Comparison of ENCODE assay signal across 5 cellular contexts in genomic region chr13:109940637-109941036, GRCh38.
"Had no signal": no experiment of that assay in that cellular context is flagged by ENCODE, and none has a peak within 500 bp of the region (broad histone marks: within the 10 kb centered on the region; RNA-seq: fewer than 3 reads in every experiment).

No MANE protein-coding gene starts in this region.

- DNase-seq: H9, HCEC 1CT, IMR-90 had no signal

- H3K4me3 ChIP-seq: GM23338, K562 had no signal

- H3K4me1 Mint-ChIP-seq: GM23338, H9 had no signal

- ATAC-seq: GM23338, K562 had no signal

- H3K27ac Mint-ChIP-seq: GM23338, H9 had no signal

- H3K4me2 ChIP-seq: GM23338 had no signal

- H3K4me3 Mint-ChIP-seq: GM23338, H9 had no signal
